1 cellular context compared by ENCODE assay signal in the genomic region with DNA sequence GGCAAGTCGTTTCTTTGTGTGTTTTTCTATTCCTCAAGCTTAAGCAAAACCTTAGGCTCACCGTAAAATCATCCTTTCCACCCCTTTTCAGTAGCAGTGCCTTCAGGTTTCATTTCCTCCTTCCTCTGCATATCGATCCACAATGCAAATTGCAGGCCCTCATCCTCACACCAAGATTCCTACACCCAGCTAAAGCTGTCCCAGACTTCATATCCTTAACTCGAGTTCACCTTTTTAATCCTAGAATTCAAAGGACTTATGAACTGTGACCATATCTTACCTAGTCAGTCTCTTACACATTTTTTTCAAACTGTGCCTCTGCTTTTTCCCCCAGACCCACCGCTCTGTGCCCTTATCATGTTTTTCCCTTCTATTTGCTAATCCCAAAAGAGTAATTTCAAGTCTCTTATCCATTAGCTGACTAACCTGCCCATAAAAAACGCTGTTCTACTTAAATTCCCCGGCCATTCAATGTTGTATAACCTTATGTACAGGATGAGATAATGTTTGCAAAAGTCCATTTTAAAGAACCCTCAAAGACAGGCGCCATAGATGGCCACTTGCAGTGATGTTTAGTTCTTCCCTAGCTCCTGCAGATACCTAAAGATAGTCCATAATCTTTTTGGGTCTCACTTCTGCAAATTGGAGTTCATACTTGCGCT.
TF ChIP-seq lines count a peak whose summit lies in the region.

No MANE protein-coding gene starts in this region.

TF ChIP-seq in GM23338, 12 proteins besides CTCF, POLR2A, EP300 and RAD21 (continued from another document):
- TF ChIP-seq ZNF462 (CRISPR knock-in tag; IDR thresholded peaks at IDR 0.05): no peak
- TF ChIP-seq EZH2phosphoT487 (IDR thresholded peaks at IDR 0.05; ENCODE audit: unreplicated experiment): no peak
- TF ChIP-seq POLR2AphosphoS5 (IDR thresholded peaks at IDR 0.05; ENCODE audit: low read depth): no peak
- no peak for TF ChIP-seq ZNF331 (CRISPR knock-in tag; IDR thresholded peaks at IDR 0.05; ENCODE audit: low read depth)
- no peak for TF ChIP-seq ETS1 (IDR thresholded peaks at IDR 0.05)
